ENCODE assay signal across 18 cellular contexts in genomic region chr5:62558941-62559340, GRCh38. TPM values are rescaled to one million over a fixed set of nuclear protein-coding genes. Genes with fewer than 3 reads are reported as not detected.
DNase-seq lines count a peak whose midpoint lies in the region; FAIRE-seq and TF ChIP-seq lines count a peak whose summit lies in the region.
"Had no signal": no experiment of that assay in that cellular context is flagged by ENCODE, and none has a peak within 500 bp of the region (broad histone marks: within the 10 kb centered on the region; RNA-seq: fewer than 3 reads in every experiment).

No MANE protein-coding gene starts in this region.

- H4K20me1 ChIP-seq in H9 (ENCODE audit: control insufficient read depth, insufficient read depth, insufficient read length): no peaks in the 10 kb centered on the region
- H4K20me1 ChIP-seq: BLaER1 had no signal

- H3K4me2 ChIP-seq in H9 (ENCODE audit: insufficient read depth, insufficient read length, low read length): no peak overlapping the region
- H3K4me2 ChIP-seq in mesendoderm (ENCODE audit: low read length): no peak overlapping the region
- H3K4me2 ChIP-seq: BLaER1 had no signal

- no peak overlapping the region for H3K56ac ChIP-seq in H9 (ENCODE audit: insufficient read length, low read depth, low read length)
- no peak overlapping the region for H3K56ac ChIP-seq in mesendoderm (ENCODE audit: low read length)

- TF ChIP-seq CTCF in H9 (conservative IDR thresholded peaks at IDR 0.05) (no peak), CD14-positive monocyte (IDR thresholded peaks at IDR 0.05) (no peak)

- no peaks in the 10 kb centered on the region for H3K23me2 ChIP-seq in H9 (ENCODE audit: insufficient read length, low read depth, low read length, poor library complexity, severe bottlenecking)

- peaks cover 0 to 4% of the 10 kb centered on the region in 2 experiments; a peak in 3 of 4 replicates for H3K4me1 Mint-ChIP-seq in H9
- H3K4me1 Mint-ChIP-seq in CD14-positive monocyte: no peaks in the 10 kb centered on the region

- no peak overlapping the region for H2BK15ac ChIP-seq in H9 (ENCODE audit: low read depth, low read length)
- H2BK15ac ChIP-seq in mesendoderm (replicated peaks; ENCODE audit: low read depth): no peak overlapping the region

- no peak overlapping the region for H3K4me3 ChIP-seq in mesendoderm (ENCODE audit: low read length)
- H3K4me3 ChIP-seq: BLaER1 had no signal

- no peaks in the 10 kb centered on the region for H3K79me2 ChIP-seq in H9 (ENCODE audit: insufficient read depth, low read length)
- no peaks in the 10 kb centered on the region for H3K79me2 ChIP-seq in mesendoderm (ENCODE audit: control insufficient read depth, insufficient read depth, low read length)

- no peak overlapping the region for H3K14ac ChIP-seq in H9 (ENCODE audit: insufficient read depth, low read length)

- H2AK5ac ChIP-seq in H9 (ENCODE audit: insufficient read length, low read length) (no peak overlapping the region), mesendoderm (ENCODE audit: low read length) (no peak overlapping the region)

- H3K27ac Mint-ChIP-seq in H9 (peak overlapping the region in 2 of 3 experiments; percentile 12 to 26; a peak in 2 of 7 replicates), CD14-positive monocyte (peak overlapping the region in 1 of 7 donors; percentile 59)
- H3K27ac Mint-ChIP-seq: CD4-positive, alpha-beta T cell; CD8-positive, alpha-beta T cell had no signal

- H3K36me3 Mint-ChIP-seq in H9 (ENCODE audit: insufficient read depth in 1 of 3, low read depth in 3 of 3) (peaks cover 8 to 21% (median 19%) of the 10 kb centered on the region in 3 experiments; a peak in 6 of 7 replicates), CD14-positive monocyte (peaks cover 33 to 43% of the 10 kb centered on the region in 2 donors)

- no peak overlapping the region for H2BK12ac ChIP-seq in H9 (ENCODE audit: insufficient read length, low read depth, low read length)

- H3K27me3 ChIP-seq in H9 (ENCODE audit: insufficient read depth, low read length) (no peaks in the 10 kb centered on the region), mesendoderm (ENCODE audit: insufficient read depth, low read length, poor library complexity) (no peaks in the 10 kb centered on the region)
- H3K27me3 ChIP-seq: BE2C, BLaER1 had no signal

- H3T11ph ChIP-seq in H9 (ENCODE audit: low read length): no peak overlapping the region

- H4K8ac ChIP-seq in H9 (replicated peaks; ENCODE audit: insufficient read length, low read depth, low read length): no peak overlapping the region
- no peak overlapping the region for H4K8ac ChIP-seq in mesendoderm (ENCODE audit: low read depth, low read length)

- H3K36me3 ChIP-seq in mesendoderm (ENCODE audit: control insufficient read depth, insufficient read depth, low read length): no peaks in the 10 kb centered on the region
- H3K36me3 ChIP-seq: BE2C had no signal

- H3K4me1 ChIP-seq in H9 (ENCODE audit: insufficient read depth, low read length): peaks cover 3% of the 10 kb centered on the region; the same call in 1 of the 2 replicates
- peaks cover 6% of the 10 kb centered on the region for H3K4me1 ChIP-seq in mesendoderm (ENCODE audit: control insufficient read depth, low read depth, low read length)
- H3K4me1 ChIP-seq: BE2C, BLaER1, Caco-2 had no signal

- no peak for DNase-seq in GM18507 (ENCODE audit: extremely low spot score, insufficient read length, low read depth)
- DNase-seq in H9: no peak
- DNase-seq in putamen (ENCODE audit: low spot score): peak; percentile 13
- DNase-seq in CD14-positive monocyte (ENCODE audit: low spot score): no peak
- no peak for DNase-seq in mesendoderm
- DNase-seq: 8988T; ACHN; BE2C; C1 segment of cervical spinal cord; Caco-2; Calu3; CD4-positive, alpha-beta T cell; CD8-positive, alpha-beta T cell; DMS79 treated with DMSO at 0.1 percent for 48 hours; GF-D8 had no signal

- H3K9ac ChIP-seq in H9 (ENCODE audit: extremely low read depth, insufficient read length, low read length) (no peak overlapping the region), mesendoderm (ENCODE audit: low read length) (no peak overlapping the region)
- H3K9ac ChIP-seq: BLaER1 had no signal

- H3K4ac ChIP-seq in H9 (ENCODE audit: low read depth, low read length): no peak overlapping the region
- no peak overlapping the region for H3K4ac ChIP-seq in mesendoderm (ENCODE audit: low read depth, low read length)

- no peak overlapping the region for H2BK20ac ChIP-seq in H9 (ENCODE audit: low read depth, low read length, poor library complexity, severe bottlenecking)

- H3K9me3 Mint-ChIP-seq in H9 (no peaks in the 10 kb centered on the region; a peak in 1 of 5 replicates), CD14-positive monocyte (no peaks in the 10 kb centered on the region)
- H3K9me3 Mint-ChIP-seq: CD4-positive, alpha-beta T cell; CD8-positive, alpha-beta T cell had no signal

- FAIRE-seq in GM18507 (lab: Jason Lieb, UNC): peak; percentile 15
- FAIRE-seq: D721Med, GM12891 had no signal

- no peak overlapping the region for H3K4me3 Mint-ChIP-seq in H9
- no peak overlapping the region for H3K4me3 Mint-ChIP-seq in CD14-positive monocyte
- H3K4me3 Mint-ChIP-seq: CD4-positive, alpha-beta T cell; CD8-positive, alpha-beta T cell had no signal

- H3K27ac ChIP-seq in H9 (ENCODE audit: insufficient read length, low read depth, low read length) (no peak overlapping the region), mesendoderm (ENCODE audit: low read depth, low read length) (no peak overlapping the region)
- H3K27ac ChIP-seq: BLaER1 had no signal

- H3K23ac ChIP-seq in H9 (ENCODE audit: insufficient read length, low read depth, low read length) (no peak overlapping the region), mesendoderm (ENCODE audit: low read length) (no peak overlapping the region)

- no CpG with 5 or more reads among the region's 3 CpGs for WGBS in H9 (ENCODE audit: extremely low coverage, insufficient read length, low lambda C conversion rate)
- no CpG with 5 or more reads among the region's 3 CpGs for WGBS in mesendoderm (ENCODE audit: extremely low coverage, insufficient coverage, low lambda C conversion rate)

- H2BK5ac ChIP-seq in H9 (ENCODE audit: insufficient read length, low read length): no peak overlapping the region
- no peak overlapping the region for H2BK5ac ChIP-seq in mesendoderm (ENCODE audit: low read length)

- H4K91ac ChIP-seq in H9 (ENCODE audit: insufficient read length, low read depth, low read length): no peak overlapping the region

- H3K18ac ChIP-seq in H9 (ENCODE audit: insufficient read length, low read depth, low read length): no peak overlapping the region
- no peak overlapping the region for H3K18ac ChIP-seq in mesendoderm (ENCODE audit: low read length)

- no peaks in the 10 kb centered on the region for H3K9me3 ChIP-seq in H9 (ENCODE audit: control insufficient read depth, low read depth, low read length)
- H3K9me3 ChIP-seq: BE2C, BLaER1, Caco-2 had no signal

- H4K5ac ChIP-seq in H9 (ENCODE audit: insufficient read length, low read depth, low read length) (no peak overlapping the region), mesendoderm (ENCODE audit: low read length) (no peak overlapping the region)

- H3K79me1 ChIP-seq in H9 (ENCODE audit: insufficient read depth, low read depth, low read length, poor library complexity, severe bottlenecking) (no peaks in the 10 kb centered on the region), mesendoderm (ENCODE audit: low read length) (no peaks in the 10 kb centered on the region)

- H3K27me3 Mint-ChIP-seq in H9 (ENCODE audit: low read depth): no peaks in the 10 kb centered on the region
- no peaks in the 10 kb centered on the region for H3K27me3 Mint-ChIP-seq in CD14-positive monocyte (ENCODE audit: low read depth in 3 of 3)
- H3K27me3 Mint-ChIP-seq: CD4-positive, alpha-beta T cell had no signal

- H2BK120ac ChIP-seq in H9 (ENCODE audit: low read depth, low read length, poor library complexity, severe bottlenecking) (no peak overlapping the region), mesendoderm (ENCODE audit: low read depth, low read length) (no peak overlapping the region)

- intact Hi-C loops in CD14-positive monocyte (cut with micrococcal nuclease): no loop called here

- H2AFZ ChIP-seq in H9 (ENCODE audit: low read length): no peak overlapping the region

RNA-seq across cellular contexts. Expression of gene LRRC70, which starts 19.7 kb away (rescaled TPM):
- total RNA-seq in H9 (2021): 0.55 and 1.1 TPM in 2 replicates
- polyA plus RNA-seq in CD14-positive monocyte: under 1 TPM in 1 of 2 donors, not detected in 1; 0.23 TPM
- polyA plus RNA-seq in mesendoderm (2013, experiment 1 of 2): 0.08 TPM
- polyA plus RNA-seq in mesendoderm (2013, experiment 2 of 2): 0.11 TPM
